ENCODE assay signal across 13 cellular contexts in the genomic region with DNA sequence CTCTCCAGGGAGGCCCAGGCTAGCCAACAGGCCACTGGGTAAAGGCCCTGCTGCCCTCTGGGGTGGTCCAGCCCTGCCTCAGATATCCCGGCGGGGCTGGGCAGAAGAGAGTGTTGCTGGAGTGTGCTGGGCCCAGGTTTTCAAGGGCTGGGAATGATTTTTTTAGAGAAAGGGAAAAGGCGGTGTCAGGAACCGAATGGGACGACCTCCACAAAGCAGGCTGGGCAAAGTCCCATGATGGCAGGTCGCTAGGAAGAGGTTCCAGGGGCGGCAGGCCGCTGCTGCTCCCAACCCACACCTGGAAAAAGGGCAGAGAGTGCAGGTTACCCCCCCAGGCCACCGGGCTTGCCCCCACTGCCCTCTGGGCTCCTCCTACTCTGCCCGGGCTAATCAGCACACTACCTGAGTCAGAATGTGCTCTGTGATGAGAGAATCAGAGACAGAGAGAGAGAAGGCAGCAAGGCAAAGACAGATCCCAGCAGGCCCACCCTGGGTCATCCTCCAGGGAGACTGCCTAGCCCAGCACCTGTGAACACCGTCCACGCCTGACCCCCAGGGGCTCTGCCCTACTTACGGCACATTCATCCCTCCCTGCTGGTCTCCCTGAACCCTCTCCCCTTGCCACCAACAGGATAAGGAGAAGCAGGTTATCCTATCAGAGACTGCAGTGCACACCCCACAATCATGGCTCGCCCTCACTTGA. TPM values are rescaled to one million over a fixed set of nuclear protein-coding genes. Genes with fewer than 3 reads are reported as not detected.
DNase-seq lines count a peak whose midpoint lies in the region; ATAC-seq and TF ChIP-seq lines count a peak whose summit lies in the region.
"Had no signal": no experiment of that assay in that cellular context is flagged by ENCODE, and none has a peak within 500 bp of the region (broad histone marks: within the 10 kb centered on the region; RNA-seq: fewer than 3 reads in every experiment).

No MANE protein-coding gene starts in this region.

- H3K4me1 Mint-ChIP-seq in activated T-cell treated with anti-CD3 and anti-CD28 coated beads, Interleukin-2, amount 50 U/mL, for 72 hours (ENCODE audit: low read depth): peaks cover 76% of the 10 kb centered on the region
- H3K4me1 Mint-ChIP-seq in activated T-helper 17 cell treated with anti-CD3 and anti-CD28 coated beads, Interleukin-2, amount 50 U/mL, for 72 hours: peaks cover 17% of the 10 kb centered on the region
- peaks cover 39% of the 10 kb centered on the region for H3K4me1 Mint-ChIP-seq in memory B cell

- TF ChIP-seq CTCF in stomach (IDR thresholded peaks at IDR 0.05) (no peak), vagina (IDR thresholded peaks at IDR 0.05) (no peak)

- no peaks in the 10 kb centered on the region for H3K27me3 Mint-ChIP-seq in activated T-cell treated with anti-CD3 and anti-CD28 coated beads, Interleukin-2, amount 50 U/mL, for 72 hours (ENCODE audit: low read depth)
- no peaks in the 10 kb centered on the region for H3K27me3 Mint-ChIP-seq in activated T-helper 17 cell treated with anti-CD3 and anti-CD28 coated beads, Interleukin-2, amount 50 U/mL, for 72 hours
- no peaks in the 10 kb centered on the region for H3K27me3 Mint-ChIP-seq in memory B cell

- peak overlapping the region; percentile 26 to 89 (median 83) for H3K27ac ChIP-seq in stomach
- no peak overlapping the region for H3K27ac ChIP-seq in vagina
- H3K27ac ChIP-seq: HL-60 had no signal

- intact Hi-C loops in stomach (cut with DNase I; ENCODE audit: low total_unique reads): no loop called here
- intact Hi-C loops in vagina (cut with DNase I): no loop called here

- H3K36me3 Mint-ChIP-seq in activated T-cell treated with anti-CD3 and anti-CD28 coated beads, Interleukin-2, amount 50 U/mL, for 72 hours (ENCODE audit: insufficient read depth in 2 of 2): peaks cover 0 to 17% of the 10 kb centered on the region in 2 donors
- H3K36me3 Mint-ChIP-seq in activated T-helper 17 cell treated with anti-CD3 and anti-CD28 coated beads, Interleukin-2, amount 50 U/mL, for 72 hours (ENCODE audit: low read depth): peaks cover 82% of the 10 kb centered on the region
- H3K36me3 Mint-ChIP-seq in memory B cell: peaks cover 15% of the 10 kb centered on the region

- H3K9me3 ChIP-seq in stomach (no peaks in the 10 kb centered on the region), vagina (no peaks in the 10 kb centered on the region)
- H3K9me3 ChIP-seq: adrenal gland had no signal

- WGBS in stomach, 5 donors: 37 to 68% (median 46%) methylated on average over 13 to 14 of the region's 14 CpGs

- peak overlapping the region; percentile 89 to 97 for H3K4me3 Mint-ChIP-seq in activated T-cell treated with anti-CD3 and anti-CD28 coated beads, Interleukin-2, amount 50 U/mL, for 72 hours
- peak overlapping the region; percentile 92 for H3K4me3 Mint-ChIP-seq in activated T-helper 17 cell treated with anti-CD3 and anti-CD28 coated beads, Interleukin-2, amount 50 U/mL, for 72 hours
- no peak overlapping the region for H3K4me3 Mint-ChIP-seq in memory B cell

- peak overlapping the region; percentile 84 for H3K27ac Mint-ChIP-seq in activated T-cell treated with anti-CD3 and anti-CD28 coated beads, Interleukin-2, amount 50 U/mL, for 72 hours
- peak overlapping the region; percentile 92 for H3K27ac Mint-ChIP-seq in activated T-helper 17 cell treated with anti-CD3 and anti-CD28 coated beads, Interleukin-2, amount 50 U/mL, for 72 hours
- H3K27ac Mint-ChIP-seq in memory B cell: peak overlapping the region; percentile 66

- H3K4me3 ChIP-seq in stomach (peak overlapping the region in 1 of 4 donors; percentile 74), vagina (no peak overlapping the region)
- H3K4me3 ChIP-seq: adrenal gland had no signal

- no peak for ATAC-seq in activated T-cell treated with anti-CD3 and anti-CD28 coated beads, Interleukin-2, amount 50 U/mL, for 72 hours (replicated peaks in 1 of 2)
- ATAC-seq in activated T-helper 17 cell treated with anti-CD3 and anti-CD28 coated beads, Interleukin-2, amount 50 U/mL, for 72 hours (replicated peaks): no peak
- ATAC-seq in memory B cell (ENCODE audit: low read depth) (no peak), GM19395 (IDR thresholded peaks at IDR 0.05; ENCODE audit: unreplicated experiment) (no peak)

- TF ChIP-seq POLR2A in stomach (IDR thresholded peaks at IDR 0.05) (no peak), vagina (IDR thresholded peaks at IDR 0.05) (no peak)

- H3K27me3 ChIP-seq in stomach (no peaks in the 10 kb centered on the region), vagina (no peaks in the 10 kb centered on the region)
- H3K27me3 ChIP-seq: adrenal gland had no signal

- peaks cover 0 to 60% (median 56%) of the 10 kb centered on the region in 4 donors for H3K36me3 ChIP-seq in stomach
- H3K36me3 ChIP-seq in vagina: peaks cover 0 to 22% of the 10 kb centered on the region in 2 donors

- TF ChIP-seq EP300 in stomach (IDR thresholded peaks at IDR 0.05): no peak

- peaks cover 66 to 81% (median 75%) of the 10 kb centered on the region in 4 donors for H3K4me1 ChIP-seq in stomach
- H3K4me1 ChIP-seq in vagina: peaks cover 55% of the 10 kb centered on the region

- no peak for DNase-seq in activated T-cell treated with anti-CD3 and anti-CD28 coated beads, Interleukin-2, amount 50 U/mL, for 72 hours
- no peak for DNase-seq in activated T-cell treated with anti-CD3 and anti-CD28 coated beads, Interleukin-2, amount 50 U/mL, for 48 hours
- no peak for DNase-seq in memory B cell (ENCODE audit: low spot score in 2 of 2)
- no peak for DNase-seq in stomach
- DNase-seq in vagina (ENCODE audit: extremely low spot score in 2 of 2): no peak
- DNase-seq in NOMO-1 (lab: John Stamatoyannopoulos, UW; ENCODE audit: unreplicated experiment in 2 of 2): no peak
- DNase-seq: activated CD4-positive, alpha-beta T cell treated with anti-CD3 and anti-CD28 coated beads, Interleukin-2, amount 50 U/mL, for 4 hours; GOT3; MM.1S had no signal

- H3K9me3 Mint-ChIP-seq in activated T-cell treated with anti-CD3 and anti-CD28 coated beads, Interleukin-2, amount 50 U/mL, for 72 hours: no peaks in the 10 kb centered on the region
- no peaks in the 10 kb centered on the region for H3K9me3 Mint-ChIP-seq in activated T-helper 17 cell treated with anti-CD3 and anti-CD28 coated beads, Interleukin-2, amount 50 U/mL, for 72 hours
- H3K9me3 Mint-ChIP-seq in memory B cell: no peaks in the 10 kb centered on the region

RNA-seq across cellular contexts. Expression of a gene that starts 4.6 kb away (rescaled TPM):
- 10 to 100 TPM; 22.9 to 26.4 TPM for total RNA-seq in activated T-cell treated with anti-CD3 and anti-CD28 coated beads, Interleukin-2, amount 50 U/mL, for 72 hours
- total RNA-seq in activated T-helper 17 cell treated with anti-CD3 and anti-CD28 coated beads, Interleukin-2, amount 50 U/mL, for 72 hours: 10 to 100 TPM; 16.9 to 28.3 TPM
- total RNA-seq in stomach: 10 to 100 TPM in 3 of 5 donors, 1 to 10 TPM in 2; 4.9 to 20.9 (median 14.1) TPM
- 10 to 100 TPM in 2 of 3 donors, 1 to 10 TPM in 1; 7.8 to 21.1 (median 13.8) TPM for polyA plus RNA-seq in stomach
- 18.4 TPM for total RNA-seq in vagina

RNA-seq across cellular contexts. Expression of a gene that starts 49.2 kb away (rescaled TPM):
- total RNA-seq in activated T-cell treated with anti-CD3 and anti-CD28 coated beads, Interleukin-2, amount 50 U/mL, for 72 hours: 10 to 100 TPM; 34.1 to 39.5 TPM
- total RNA-seq in activated T-helper 17 cell treated with anti-CD3 and anti-CD28 coated beads, Interleukin-2, amount 50 U/mL, for 72 hours: 10 to 100 TPM; 11.0 to 24.1 TPM
- total RNA-seq in stomach (10 to 100 TPM in 3 of 5 donors, 1 to 10 TPM in 2; 3.5 to 53.0 (median 20.5) TPM), vagina (32.4 TPM)
- 1 to 10 TPM; 6.6 to 8.5 (median 7.6) TPM for polyA plus RNA-seq in stomach

RNA-seq across cellular contexts. Expression of a gene that starts 57.9 kb away (rescaled TPM):
- 100 to 1,000 TPM; 126 to 137 TPM for total RNA-seq in activated T-cell treated with anti-CD3 and anti-CD28 coated beads, Interleukin-2, amount 50 U/mL, for 72 hours
- 10 to 100 TPM; 97.4 to 99.4 TPM for total RNA-seq in activated T-helper 17 cell treated with anti-CD3 and anti-CD28 coated beads, Interleukin-2, amount 50 U/mL, for 72 hours
- total RNA-seq in stomach (10 to 100 TPM in 4 of 5 donors, 1 to 10 TPM in 1; 9.4 to 62.2 (median 35.0) TPM), vagina (42.0 TPM)
- polyA plus RNA-seq in stomach: 10 to 100 TPM; 43.9 to 51.2 (median 46.2) TPM
